Comparison of ENCODE assay signal across 1 cellular context in genomic region chr14:35878272-35879140, GRCh38.
TF ChIP-seq lines count a peak whose summit lies in the region.

No MANE protein-coding gene starts in this region.

TF ChIP-seq in IMR-90, 13 proteins besides CTCF, POLR2A, EP300 and RAD21 (continued from another document):
- TF ChIP-seq RFX5 (IDR thresholded peaks at IDR 0.05; ENCODE audit: low read depth, low read length), result no peak
- TF ChIP-seq, protein P1, sequence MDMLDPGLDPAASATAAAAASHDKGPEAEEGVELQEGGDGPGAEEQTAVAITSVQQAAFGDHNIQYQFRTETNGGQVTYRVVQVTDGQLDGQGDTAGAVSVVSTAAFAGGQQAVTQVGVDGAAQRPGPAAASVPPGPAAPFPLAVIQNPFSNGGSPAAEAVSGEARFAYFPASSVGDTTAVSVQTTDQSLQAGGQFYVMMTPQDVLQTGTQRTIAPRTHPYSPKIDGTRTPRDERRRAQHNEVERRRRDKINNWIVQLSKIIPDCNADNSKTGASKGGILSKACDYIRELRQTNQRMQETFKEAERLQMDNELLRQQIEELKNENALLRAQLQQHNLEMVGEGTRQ (IDR thresholded peaks at IDR 0.05; ENCODE audit: low read depth, low read length), result no peak
